8 cellular contexts compared by ENCODE assay signal in genomic region chr20:63979221-63979548, GRCh38. TPM values are rescaled to one million over a fixed set of nuclear protein-coding genes. Genes with fewer than 3 reads are reported as not detected.
DNase-seq lines count a peak whose midpoint lies in the region; ATAC-seq, FAIRE-seq and TF ChIP-seq lines count a peak whose summit lies in the region.

No MANE protein-coding gene starts in this region.

- H3K27me3 Mint-ChIP-seq in activated CD8-positive, alpha-beta T cell treated with anti-CD3 and anti-CD28 coated beads for 36 hours: no peaks in the 10 kb centered on the region

- no peaks in the 10 kb centered on the region for H3K9me3 ChIP-seq in small intestine (ENCODE audit: control insufficient read depth, low read depth)

- peaks cover 2 to 10% of the 10 kb centered on the region in 2 donors for H3K4me1 ChIP-seq in small intestine (ENCODE audit: control insufficient read depth in 2 of 2, insufficient read depth in 1 of 2, low read depth in 1 of 2, low read length in 1 of 2)

- CTCF ChIA-PET in activated CD8-positive, alpha-beta T cell treated with anti-CD3 and anti-CD28 coated beads for 36 hours (lab: Charles Lee): interaction anchor here (1.8 to 4.2 kb wide), 3 partner anchors 59 to 442 kb away, joined by 8 to 88 read pairs (median 12); partner anchors contain the start of genes C20orf204, PTK6 and TPD52L2

- peak overlapping the region; percentile 88 for H3K27ac Mint-ChIP-seq in activated CD8-positive, alpha-beta T cell treated with anti-CD3 and anti-CD28 coated beads for 36 hours

- peaks cover 30% of the 10 kb centered on the region for H3K36me3 Mint-ChIP-seq in activated CD8-positive, alpha-beta T cell treated with anti-CD3 and anti-CD28 coated beads for 36 hours (ENCODE audit: low read depth)

- TF ChIP-seq CTCF in HFF-Myc (IDR thresholded peaks at IDR 0.05; ENCODE audit: low read depth, low read length, missing control alignments): no peak
- no peak for TF ChIP-seq CTCF in activated CD8-positive, alpha-beta T cell treated with anti-CD3 and anti-CD28 coated beads for 36 hours (IDR thresholded peaks at IDR 0.05)

- ATAC-seq in activated CD8-positive, alpha-beta T cell treated with anti-CD3 and anti-CD28 coated beads for 36 hours: no peak
- ATAC-seq in HG02885 (IDR thresholded peaks at IDR 0.05; ENCODE audit: poor library complexity, unreplicated experiment): no peak

- peaks cover 0 to 2% of the 10 kb centered on the region in 2 donors for H3K36me3 ChIP-seq in small intestine (ENCODE audit: control insufficient read depth in 2 of 2, insufficient read depth in 2 of 2, low read length in 2 of 2)

- DNase-seq in HFF-Myc (ENCODE audit: extremely low read depth, low read depth) (no peak), small intestine (no peak), NCI-H146 (lab: John Stamatoyannopoulos, UW) (no peak), SHP77 treated with DMSO at 0.1 percent for 48 hours (lab: John Stamatoyannopoulos, UW) (no peak), NCI-H2227 treated with DMSO at 0.1 percent for 48 hours (lab: John Stamatoyannopoulos, UW) (no peak)
- no peak for DNase-seq in activated CD8-positive, alpha-beta T cell treated with anti-CD3 and anti-CD28 coated beads for 36 hours

- no peak for FAIRE-seq in small intestine (lab: Jason Lieb, UNC)

- intact Hi-C loops in activated CD8-positive, alpha-beta T cell treated with anti-CD3 and anti-CD28 coated beads for 36 hours (cut with micrococcal nuclease): loop anchor here (10.0 kb wide), 1 partner anchor 86 kb away; the partner anchor contains the start of gene TCEA2

- no peaks in the 10 kb centered on the region for H3K27me3 ChIP-seq in small intestine (ENCODE audit: control insufficient read depth in 2 of 2, insufficient read depth in 2 of 2, low read length in 2 of 2)

- POLR2A ChIA-PET in activated CD8-positive, alpha-beta T cell treated with anti-CD3 and anti-CD28 coated beads for 36 hours (lab: Charles Lee): interaction anchor here (0.9 to 4.9 kb wide), 6 partner anchors 9 to 337 kb away, joined by 3 to 51 read pairs (median 4); partner anchors contain the start of genes C20orf204, UCKL1 and ZNF512B

- peaks cover 57% of the 10 kb centered on the region for H3K4me1 Mint-ChIP-seq in activated CD8-positive, alpha-beta T cell treated with anti-CD3 and anti-CD28 coated beads for 36 hours (ENCODE audit: low read depth)

- no peaks in the 10 kb centered on the region for H3K9me3 Mint-ChIP-seq in activated CD8-positive, alpha-beta T cell treated with anti-CD3 and anti-CD28 coated beads for 36 hours

- 0 to 1% (median 1%) methylated on average over 20 to 45 of the region's 45 CpGs for WGBS in small intestine, 3 donors

- H3K4me3 ChIP-seq in HFF-Myc (replicated peaks; ENCODE audit: low read depth, low read length): peak overlapping the region; percentile 89
- peak overlapping the region; percentile 74 for H3K4me3 ChIP-seq in iPS-11a (ENCODE audit: low read depth, low read length)
- peak overlapping the region; percentile 55 to 78 for H3K4me3 ChIP-seq in small intestine (ENCODE audit: low read depth in 1 of 2, low read length in 2 of 2)

- H3K4me3 Mint-ChIP-seq in activated CD8-positive, alpha-beta T cell treated with anti-CD3 and anti-CD28 coated beads for 36 hours: peak overlapping the region; percentile 76

- peak overlapping the region; percentile 61 to 76 for H3K27ac ChIP-seq in small intestine (ENCODE audit: low read depth in 1 of 2, low read length in 1 of 2)

RNA-seq across cellular contexts. Expression of gene SAMD10, which starts 0.3 kb away (rescaled TPM):
- 10 to 100 TPM; 17.4 to 17.5 TPM for total RNA-seq in activated CD8-positive, alpha-beta T cell treated with anti-CD3 and anti-CD28 coated beads for 36 hours
- 1 to 10 TPM; 3.6 to 7.3 (median 5.8) TPM for polyA plus RNA-seq in small intestine

RNA-seq across cellular contexts. Expression of gene PRPF6, which starts 1.7 kb away (rescaled TPM):
- total RNA-seq in activated CD8-positive, alpha-beta T cell treated with anti-CD3 and anti-CD28 coated beads for 36 hours: 10 to 100 TPM; 53.0 to 55.5 TPM
- polyA plus RNA-seq in small intestine: 10 to 100 TPM; 35.3 to 48.6 (median 47.5) TPM

RNA-seq across cellular contexts. Expression of gene ZNF512B, which starts 9.5 kb away (rescaled TPM):
- total RNA-seq in activated CD8-positive, alpha-beta T cell treated with anti-CD3 and anti-CD28 coated beads for 36 hours: 1 to 10 TPM; 7.5 to 8.6 TPM
- 1 to 10 TPM; 2.5 to 4.3 (median 3.0) TPM for polyA plus RNA-seq in small intestine

RNA-seq across cellular contexts. Expression of gene UCKL1, which starts 23.0 kb away (rescaled TPM):
- 10 to 100 TPM; 31.5 to 32.6 TPM for total RNA-seq in activated CD8-positive, alpha-beta T cell treated with anti-CD3 and anti-CD28 coated beads for 36 hours
- 100 to 1,000 TPM in 1 of 3 donors, 10 to 100 TPM in 2; 47.1 to 131 (median 81.1) TPM for polyA plus RNA-seq in small intestine

RNA-seq across cellular contexts. Expression of gene C20orf204, which starts 56.8 kb away (rescaled TPM):
- 1 to 10 TPM; 2.8 to 4.7 TPM for total RNA-seq in activated CD8-positive, alpha-beta T cell treated with anti-CD3 and anti-CD28 coated beads for 36 hours
- 1 to 10 TPM in 2 of 3 donors, under 1 TPM in 1; 0.91 to 2.4 (median 1.8) TPM for polyA plus RNA-seq in small intestine
